20 cellular contexts compared by ENCODE assay signal in genomic region chr17:75361344-75361743, GRCh38. TPM values are rescaled to one million over a fixed set of nuclear protein-coding genes. Genes with fewer than 3 reads are reported as not detected.
DNase-seq lines count a peak whose midpoint lies in the region; ATAC-seq and TF ChIP-seq lines count a peak whose summit lies in the region.
"Had no signal": no experiment of that assay in that cellular context is flagged by ENCODE, and none has a peak within 500 bp of the region (broad histone marks: within the 10 kb centered on the region; RNA-seq: fewer than 3 reads in every experiment).

No MANE protein-coding gene starts in this region.

- no TSS peak for BruUV-seq in HCT116 (replicated peaks; lab: Mats Ljungman, UMichigan)

- H3K4me1 ChIP-seq in HCT116 (ENCODE audit: control insufficient read depth in 1 of 2, insufficient read depth in 2 of 2, low read length in 2 of 2): peaks cover 10 to 19% of the 10 kb centered on the region in 2 experiments; a peak in 2 of 4 replicates

- no peak overlapping the region for H3K4me3 ChIP-seq in HCT116 (replicated peaks in 1 of 2; ENCODE audit: low read depth in 1 of 2, low read length in 2 of 2)

- H3K9me3 ChIP-seq in CD4-positive, alpha-beta T cell (ENCODE audit: control insufficient read depth, low read length): no peaks in the 10 kb centered on the region
- H3K9me3 ChIP-seq in HCT116 (ENCODE audit: control insufficient read depth in 1 of 2, insufficient read depth in 1 of 2, low read depth in 1 of 2, low read length in 2 of 2): no peaks in the 10 kb centered on the region

- peaks cover 11% of the 10 kb centered on the region; the same call in 1 of the 2 replicates for H4K20me1 ChIP-seq in HCT116 (ENCODE audit: insufficient read depth)

- no peaks in the 10 kb centered on the region for H3K9me3 Mint-ChIP-seq in CD4-positive, alpha-beta T cell
- H3K9me3 Mint-ChIP-seq in activated CD8-positive, alpha-beta T cell treated with anti-CD3 and anti-CD28 coated beads, Interleukin-2, amount 10 ng/mL, durations not matched to agents 7 days and 5 days (ENCODE audit: insufficient read depth): no peaks in the 10 kb centered on the region
- H3K9me3 Mint-ChIP-seq in natural killer cell: no peaks in the 10 kb centered on the region
- H3K9me3 Mint-ChIP-seq: endodermal cell had no signal

- H3K36me3 Mint-ChIP-seq in CD4-positive, alpha-beta T cell (ENCODE audit: low read depth): peaks cover 15% of the 10 kb centered on the region
- peaks cover 22% of the 10 kb centered on the region for H3K36me3 Mint-ChIP-seq in activated CD8-positive, alpha-beta T cell treated with anti-CD3 and anti-CD28 coated beads, Interleukin-2, amount 10 ng/mL, durations not matched to agents 7 days and 5 days (ENCODE audit: low read depth)
- H3K36me3 Mint-ChIP-seq in natural killer cell: no peaks in the 10 kb centered on the region

- peak overlapping the region; percentile 43 for H3K4me3 Mint-ChIP-seq in CD4-positive, alpha-beta T cell
- no peak overlapping the region for H3K4me3 Mint-ChIP-seq in activated CD8-positive, alpha-beta T cell treated with anti-CD3 and anti-CD28 coated beads, Interleukin-2, amount 10 ng/mL, durations not matched to agents 7 days and 5 days
- H3K4me3 Mint-ChIP-seq in natural killer cell: peak overlapping the region; percentile 11
- H3K4me3 Mint-ChIP-seq: endodermal cell had no signal

- peaks cover 91% of the 10 kb centered on the region for H3K4me1 Mint-ChIP-seq in CD4-positive, alpha-beta T cell (ENCODE audit: low read depth)
- H3K4me1 Mint-ChIP-seq in activated CD8-positive, alpha-beta T cell treated with anti-CD3 and anti-CD28 coated beads, Interleukin-2, amount 10 ng/mL, durations not matched to agents 7 days and 5 days (ENCODE audit: low read depth): peaks cover 76% of the 10 kb centered on the region
- peaks cover 78 to 81% of the 10 kb centered on the region in 2 donors for H3K4me1 Mint-ChIP-seq in natural killer cell

- no peak overlapping the region for H2AFZ ChIP-seq in HCT116 (ENCODE audit: low read depth, low read length, poor library complexity, severe bottlenecking)

- no peaks in the 10 kb centered on the region for H3K27me3 ChIP-seq in CD4-positive, alpha-beta T cell (ENCODE audit: control insufficient read depth, insufficient read depth, low read length)
- no peaks in the 10 kb centered on the region for H3K27me3 ChIP-seq in HCT116 (ENCODE audit: insufficient read depth, low read length)

- no peak for TF ChIP-seq RAD21 in HCT116 (IDR thresholded peaks at IDR 0.05; ENCODE audit: low read depth)

- no peak overlapping the region for H3K27ac ChIP-seq in CD4-positive, alpha-beta T cell (ENCODE audit: low read depth, low read length)
- H3K27ac ChIP-seq in HCT116 (ENCODE audit: low read depth, low read length): no peak overlapping the region

- TF ChIP-seq POLR2A in HCT116 (IDR thresholded peaks at IDR 0.05; ENCODE audit: borderline replicate concordance, extremely low read depth, insufficient read depth, insufficient read length): no peak

- CTCF ChIA-PET in CD4-positive, alpha-beta T cell (lab: Charles Lee): interaction anchor here (1.6 kb wide), 1 partner anchor 38 kb away, joined by 3 read pairs; no protein-coding TSS in a partner anchor
- CTCF ChIA-PET in HCT116 (lab: Charles Lee): no interaction called here
- CTCF ChIA-PET in activated CD8-positive, alpha-beta T cell treated with anti-CD3 and anti-CD28 coated beads, Interleukin-2, amount 10 ng/mL, durations not matched to agents 7 days and 5 days (lab: Charles Lee): interaction anchor here (0.9 to 1.3 kb wide), 3 partner anchors 12 to 51 kb away, joined by 3 to 5 read pairs (median 4); no protein-coding TSS in a partner anchor

- ATAC-seq in CD4-positive, alpha-beta T cell (ENCODE audit: poor library complexity): no peak
- no peak for ATAC-seq in HCT116
- no peak for ATAC-seq in activated CD8-positive, alpha-beta T cell treated with anti-CD3 and anti-CD28 coated beads, Interleukin-2, amount 10 ng/mL, durations not matched to agents 7 days and 5 days
- no peak for ATAC-seq in natural killer cell
- ATAC-seq: right cardiac atrium had no signal

- no peak for TF ChIP-seq CTCF in CD4-positive, alpha-beta T cell (IDR thresholded peaks at IDR 0.05)
- TF ChIP-seq CTCF in HCT116 (IDR thresholded peaks at IDR 0.05 in 2 of 3, conservative IDR thresholded peaks at IDR 0.05 in 1 of 3; ENCODE audit: borderline replicate concordance in 1 of 3, insufficient read depth in 1 of 3, low read depth in 2 of 3, low read length in 2 of 3) (no peak), natural killer cell (IDR thresholded peaks at IDR 0.05) (no peak)

- intact Hi-C loops in CD4-positive, alpha-beta T cell (cut with DNase I, micrococcal nuclease): no loop called here
- intact Hi-C loops in HCT116 (cut with micrococcal nuclease): no loop called here
- intact Hi-C loops in natural killer cell (cut with micrococcal nuclease): no loop called here

- RAD21 ChIA-PET in HCT116 (lab: Charles Lee; ENCODE audit: low non-redundant PET in 1 of 2, low total read pairs in 2 of 2, uncharacterized antibody in 2 of 2, unreplicated experiment in 2 of 2): no interaction called here

- no peak overlapping the region; the same call in 1 of the 2 replicates for H3K4me2 ChIP-seq in HCT116 (ENCODE audit: low read length)

- H3K79me2 ChIP-seq in HCT116 (ENCODE audit: insufficient read depth, low read length): peaks cover 95% of the 10 kb centered on the region

- DNase-seq in CD4-positive, alpha-beta T cell: no peak
- DNase-seq in HCT116 (ENCODE audit: low read depth, low spot score) (no peak), natural killer cell (no peak), T-helper 1 cell (no peak), NCI-H2029 (lab: John Stamatoyannopoulos, UW) (no peak), GM03348 (ENCODE audit: low spot score) (no peak)
- DNase-seq in activated CD8-positive, alpha-beta T cell treated with anti-CD3 and anti-CD28 coated beads, Interleukin-2, amount 10 ng/mL, durations not matched to agents 7 days and 5 days: no peak
- DNase-seq: activated CD4-positive, alpha-beta T cell treated with anti-CD3 and anti-CD28 coated beads for 1 hour; activated T-cell treated with anti-CD3 and anti-CD28 coated beads for 4 hours; C1 segment of cervical spinal cord; endodermal cell; hypothalamus; IMR-90; kidney glomerular epithelial cell; mesendoderm; NCI-H1092 treated with DMSO at 0.1 percent for 48 hours; NCI-H2171 treated with DMSO at 0.1 percent for 48 hours; right cardiac atrium; stimulated activated CD4-positive, alpha-beta T cell treated with anti-CD3 and anti-CD28 coated beads, Interleukin-2, amount 100 ng/mL, for 48 hours; stimulated activated CD8-positive, alpha-beta memory T cell treated with anti-CD3 and anti-CD28 coated beads, Interleukin-4, amount 100 ng/mL, for 48 hours had no signal

- H3K27ac Mint-ChIP-seq in CD4-positive, alpha-beta T cell: peak overlapping the region; percentile 83
- H3K27ac Mint-ChIP-seq in activated CD8-positive, alpha-beta T cell treated with anti-CD3 and anti-CD28 coated beads, Interleukin-2, amount 10 ng/mL, durations not matched to agents 7 days and 5 days: peak overlapping the region; percentile 25
- peak overlapping the region; percentile 72 to 73 for H3K27ac Mint-ChIP-seq in natural killer cell

- H3K9ac ChIP-seq in HCT116 (ENCODE audit: low read length): no peak overlapping the region

- no peaks in the 10 kb centered on the region for H3K9me2 ChIP-seq in HCT116 (ENCODE audit: insufficient read depth)

- POLR2A ChIA-PET in CD4-positive, alpha-beta T cell (lab: Charles Lee): interaction anchor here (0.6 to 1.1 kb wide), 3 partner anchors 17 to 237 kb away, joined by 3 to 4 read pairs (median 3); no protein-coding TSS in a partner anchor
- POLR2A ChIA-PET in HCT116 (lab: Charles Lee): no interaction called here
- POLR2A ChIA-PET in activated CD8-positive, alpha-beta T cell treated with anti-CD3 and anti-CD28 coated beads, Interleukin-2, amount 10 ng/mL, durations not matched to agents 7 days and 5 days (lab: Charles Lee): no interaction called here

- H3K36me3 ChIP-seq in HCT116 (ENCODE audit: control insufficient read depth in 1 of 2, insufficient read depth in 2 of 2, low read length in 2 of 2): no peaks in the 10 kb centered on the region; a peak in 1 of 4 replicates

- no peaks in the 10 kb centered on the region for H3K27me3 Mint-ChIP-seq in CD4-positive, alpha-beta T cell
- H3K27me3 Mint-ChIP-seq in activated CD8-positive, alpha-beta T cell treated with anti-CD3 and anti-CD28 coated beads, Interleukin-2, amount 10 ng/mL, durations not matched to agents 7 days and 5 days (ENCODE audit: low read depth): no peaks in the 10 kb centered on the region
- H3K27me3 Mint-ChIP-seq in natural killer cell (ENCODE audit: low read depth in 2 of 2): no peaks in the 10 kb centered on the region

TF ChIP-seq in HCT116, 20 proteins besides CTCF, POLR2A, EP300 and RAD21:
- TF ChIP-seq SRF (IDR thresholded peaks at IDR 0.05; ENCODE audit: low read depth): peak; percentile 48; the same call in 1 of the 2 replicates
- no peak for TF ChIP-seq CBX3 (IDR thresholded peaks at IDR 0.05; ENCODE audit: low read depth)
- no peak for TF ChIP-seq EZH2 (IDR thresholded peaks at IDR 0.05)

RNA-seq across cellular contexts. Expression of gene GRB2, which starts 44.1 kb away (rescaled TPM):
- total RNA-seq in CD4-positive, alpha-beta T cell: 10 to 100 TPM; 88.8 to 92.6 TPM
- total RNA-seq in HCT116 (2021; ENCODE audit: unreplicated experiment): 146 TPM
- polyA plus RNA-seq in HCT116 (2012): 64.2 and 76.7 TPM in 2 replicates
- 100 to 1,000 TPM; 166 to 178 TPM for total RNA-seq in activated CD8-positive, alpha-beta T cell treated with anti-CD3 and anti-CD28 coated beads, Interleukin-2, amount 10 ng/mL, durations not matched to agents 7 days and 5 days
- total RNA-seq in natural killer cell: 100 to 1,000 TPM; 115 to 142 (median 116) TPM

Comparison
In these comparisons a context has a peak if more than half of its experiments do, and no peak if none do; other contexts are left out.
1. H3K27ac Mint-ChIP-seq: peak in every context shown above with its lines; median percentile 83 in CD4-positive, alpha-beta T cell; 72 in natural killer cell; 25 in activated CD8-positive, alpha-beta T cell treated with anti-CD3 and anti-CD28 coated beads, Interleukin-2, amount 10 ng/mL, durations not matched to agents 7 days and 5 days.